In the genomic region with DNA sequence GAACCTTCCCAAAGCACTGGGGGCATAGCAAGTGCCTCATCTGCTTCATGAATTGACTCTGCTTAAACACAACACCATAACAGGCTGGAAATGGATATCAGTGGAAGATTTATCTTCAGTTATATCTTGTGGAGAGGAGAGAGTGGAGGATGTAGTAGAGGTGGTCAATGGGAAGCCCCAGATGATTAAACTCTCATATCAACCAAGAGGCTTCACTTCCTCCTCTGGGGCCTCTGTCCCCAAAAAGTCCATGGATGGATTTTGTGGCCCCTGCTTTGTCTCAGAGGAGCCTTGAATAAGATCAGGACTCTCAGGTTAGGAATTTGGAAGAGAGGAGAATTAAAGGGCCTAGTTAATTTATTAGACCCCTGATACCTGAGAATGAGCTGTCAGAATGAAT, we compare ENCODE assay signal across 29 cellular contexts.
"Had no signal": no experiment of that assay in that cellular context is flagged by ENCODE, and none has a peak within 500 bp of the region (broad histone marks: within the 10 kb centered on the region; RNA-seq: fewer than 3 reads in every experiment).

No MANE protein-coding gene starts in this region.

- H3K36me3 Mint-ChIP-seq: natural killer cell; neural progenitor cell; stimulated activated effector memory CD8-positive, alpha-beta T cell treated with anti-CD3 and anti-CD28 coated beads, Interleukin-12 subunit alpha, Interleukin-12 subunit beta, amount 100 ng/mL, for 72 hours; type B pancreatic cell had no signal

- H3K27ac ChIP-seq: neural progenitor cell, ovary, parathyroid adenoma, psoas muscle, right lobe of liver, sigmoid colon, suprapubic skin, testis, tibial artery, transverse colon, upper lobe of right lung, uterus had no signal

- H3K36me3 ChIP-seq: neural progenitor cell, ovary, right lobe of liver, suprapubic skin, tibial artery, transverse colon, upper lobe of right lung, uterus had no signal

- H2AFZ ChIP-seq: neural progenitor cell, parathyroid adenoma had no signal

- H3K4me2 ChIP-seq: neural progenitor cell had no signal

- H3K4me3 ChIP-seq: neural progenitor cell, ovary, psoas muscle, right lobe of liver, sigmoid colon, suprapubic skin, testis, tibial artery, transverse colon, upper lobe of right lung, uterus had no signal

- H3K27me3 ChIP-seq: neural progenitor cell, ovary, right lobe of liver, sigmoid colon, testis, transverse colon, upper lobe of right lung, uterus had no signal

- DNase-seq: natural killer cell; occipital lobe; ovary; posterior cingulate gyrus; psoas muscle; right cardiac atrium; right lobe of liver; sigmoid colon; small intestine; stimulated activated CD4-positive, alpha-beta T cell treated with anti-CD3 and anti-CD28 coated beads, Interleukin-15, amount 100 ng/mL, for 24 hours; stimulated activated CD4-positive, alpha-beta T cell treated with anti-CD3 and anti-CD28 coated beads, Interleukin-2, amount 100 ng/mL, for 24 hours; stimulated activated CD4-positive, alpha-beta T cell treated with anti-CD3 and anti-CD28 coated beads, Interleukin-2, amount 100 ng/mL, for 48 hours; stimulated activated CD4-positive, alpha-beta T cell treated with anti-CD3 and anti-CD28 coated beads, Interleukin-4, amount 100 ng/mL, for 24 hours; stimulated activated naive CD4-positive, alpha-beta T cell; stimulated activated naive CD8-positive, alpha-beta T cell treated with anti-CD3 and anti-CD28 coated beads, Interleukin-15, amount 100 ng/mL, for 72 hours; stimulated activated naive CD8-positive, alpha-beta T cell treated with anti-CD3 and anti-CD28 coated beads, Interleukin-15, Interleukin-2, amounts not matched to agents 100 U/mL and 50 U/mL, for 24 hours; substantia nigra; testis; tibial artery; transverse colon; upper lobe of right lung; uterus had no signal

- H3K9ac ChIP-seq: neural progenitor cell, parathyroid adenoma had no signal

- H3K4me3 Mint-ChIP-seq: natural killer cell; nephron; neural progenitor cell; stimulated activated effector memory CD8-positive, alpha-beta T cell treated with anti-CD3 and anti-CD28 coated beads, Interleukin-12 subunit alpha, Interleukin-12 subunit beta, amount 100 ng/mL, for 72 hours; stimulated activated naive CD8-positive, alpha-beta T cell treated with anti-CD3 and anti-CD28 coated beads, Interleukin-15, amount 100 ng/mL, for 72 hours; type B pancreatic cell had no signal

- H3K27me3 Mint-ChIP-seq: stimulated activated naive CD8-positive, alpha-beta T cell treated with anti-CD3 and anti-CD28 coated beads, Interleukin-15, amount 100 ng/mL, for 72 hours had no signal

- FAIRE-seq: small intestine had no signal

- ATAC-seq: natural killer cell; psoas muscle; right cardiac atrium; right lobe of liver; stimulated activated effector memory CD8-positive, alpha-beta T cell treated with anti-CD3 and anti-CD28 coated beads, Interleukin-12 subunit alpha, Interleukin-12 subunit beta, amount 100 ng/mL, for 72 hours; stimulated activated naive CD8-positive, alpha-beta T cell treated with anti-CD3 and anti-CD28 coated beads, Interleukin-15, amount 100 ng/mL, for 72 hours; stimulated activated naive CD8-positive, alpha-beta T cell treated with anti-CD3 and anti-CD28 coated beads, Interleukin-15, Interleukin-2, amounts not matched to agents 100 U/mL and 50 U/mL, for 24 hours; upper lobe of right lung had no signal

- H3K9me3 ChIP-seq: ovary, psoas muscle, right lobe of liver, sigmoid colon, suprapubic skin, testis, tibial artery, transverse colon, upper lobe of right lung, uterus had no signal

- H3K4me1 Mint-ChIP-seq: natural killer cell; nephron; stimulated activated effector memory CD8-positive, alpha-beta T cell treated with anti-CD3 and anti-CD28 coated beads, Interleukin-12 subunit alpha, Interleukin-12 subunit beta, amount 100 ng/mL, for 72 hours; stimulated activated naive CD8-positive, alpha-beta T cell treated with anti-CD3 and anti-CD28 coated beads, Interleukin-15, amount 100 ng/mL, for 72 hours had no signal

- H3K27ac Mint-ChIP-seq: natural killer cell; nephron; neural progenitor cell; progenitor cell of endocrine pancreas; stimulated activated effector memory CD8-positive, alpha-beta T cell treated with anti-CD3 and anti-CD28 coated beads, Interleukin-12 subunit alpha, Interleukin-12 subunit beta, amount 100 ng/mL, for 72 hours; stimulated activated naive CD8-positive, alpha-beta T cell treated with anti-CD3 and anti-CD28 coated beads, Interleukin-15, amount 100 ng/mL, for 72 hours; type B pancreatic cell had no signal

- H3K79me2 ChIP-seq: parathyroid adenoma had no signal

- H3K4me1 ChIP-seq: parathyroid adenoma, psoas muscle, right lobe of liver, sigmoid colon, suprapubic skin, testis, tibial artery, transverse colon, upper lobe of right lung, uterus had no signal

- H3K9me3 Mint-ChIP-seq: natural killer cell; nephron; neural progenitor cell; stimulated activated effector memory CD8-positive, alpha-beta T cell treated with anti-CD3 and anti-CD28 coated beads, Interleukin-12 subunit alpha, Interleukin-12 subunit beta, amount 100 ng/mL, for 72 hours; stimulated activated naive CD8-positive, alpha-beta T cell treated with anti-CD3 and anti-CD28 coated beads, Interleukin-15, amount 100 ng/mL, for 72 hours; type B pancreatic cell had no signal
